2 cellular contexts compared by ENCODE assay signal in the genomic region with DNA sequence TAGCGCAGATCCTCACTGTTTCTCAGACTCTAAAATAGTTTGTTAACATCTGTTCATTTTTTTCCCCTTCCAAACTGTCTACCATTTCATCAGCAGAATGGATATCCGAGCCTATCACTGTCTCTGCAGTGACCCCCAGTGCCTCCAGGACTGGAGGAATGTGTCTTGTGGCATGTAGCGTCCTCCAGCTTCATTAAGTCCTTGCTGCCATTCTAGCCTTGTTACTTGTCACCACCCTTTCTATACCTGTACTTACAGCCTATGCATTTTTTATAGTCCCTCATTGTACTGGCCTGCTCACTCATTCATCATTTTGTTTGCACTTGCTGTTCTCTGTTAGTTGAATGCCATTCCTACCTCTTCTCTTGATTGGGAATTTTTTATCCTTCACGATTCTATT.
TF ChIP-seq lines count a peak whose summit lies in the region.

No MANE protein-coding gene starts in this region.

TF ChIP-seq in IMR-90, 13 proteins besides CTCF, POLR2A, EP300 and RAD21 (continued from another document):
- TF ChIP-seq, protein P1, sequence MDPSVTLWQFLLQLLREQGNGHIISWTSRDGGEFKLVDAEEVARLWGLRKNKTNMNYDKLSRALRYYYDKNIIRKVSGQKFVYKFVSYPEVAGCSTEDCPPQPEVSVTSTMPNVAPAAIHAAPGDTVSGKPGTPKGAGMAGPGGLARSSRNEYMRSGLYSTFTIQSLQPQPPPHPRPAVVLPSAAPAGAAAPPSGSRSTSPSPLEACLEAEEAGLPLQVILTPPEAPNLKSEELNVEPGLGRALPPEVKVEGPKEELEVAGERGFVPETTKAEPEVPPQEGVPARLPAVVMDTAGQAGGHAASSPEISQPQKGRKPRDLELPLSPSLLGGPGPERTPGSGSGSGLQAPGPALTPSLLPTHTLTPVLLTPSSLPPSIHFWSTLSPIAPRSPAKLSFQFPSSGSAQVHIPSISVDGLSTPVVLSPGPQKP (IDR thresholded peaks at IDR 0.05; ENCODE audit: borderline replicate concordance, low read depth, low read length), result no peak
- TF ChIP-seq BHLHE40 (IDR thresholded peaks at IDR 0.05; ENCODE audit: low read depth, low read length), result no peak
- no peak for TF ChIP-seq RCOR1 (IDR thresholded peaks at IDR 0.05; ENCODE audit: insufficient replicate concordance, low read length)
- no peak for TF ChIP-seq MAZ (IDR thresholded peaks at IDR 0.05; ENCODE audit: borderline replicate concordance, low read depth, low read length)
- no peak for TF ChIP-seq MAFK (IDR thresholded peaks at IDR 0.05; ENCODE audit: low read depth, low read length)
- no peak for TF ChIP-seq FOS (IDR thresholded peaks at IDR 0.05; ENCODE audit: low read depth, low read length)

TF ChIP-seq in SK-N-SH, 30 proteins besides CTCF, POLR2A, EP300 and RAD21 (continued from another document):
- TF ChIP-seq, protein P2, sequence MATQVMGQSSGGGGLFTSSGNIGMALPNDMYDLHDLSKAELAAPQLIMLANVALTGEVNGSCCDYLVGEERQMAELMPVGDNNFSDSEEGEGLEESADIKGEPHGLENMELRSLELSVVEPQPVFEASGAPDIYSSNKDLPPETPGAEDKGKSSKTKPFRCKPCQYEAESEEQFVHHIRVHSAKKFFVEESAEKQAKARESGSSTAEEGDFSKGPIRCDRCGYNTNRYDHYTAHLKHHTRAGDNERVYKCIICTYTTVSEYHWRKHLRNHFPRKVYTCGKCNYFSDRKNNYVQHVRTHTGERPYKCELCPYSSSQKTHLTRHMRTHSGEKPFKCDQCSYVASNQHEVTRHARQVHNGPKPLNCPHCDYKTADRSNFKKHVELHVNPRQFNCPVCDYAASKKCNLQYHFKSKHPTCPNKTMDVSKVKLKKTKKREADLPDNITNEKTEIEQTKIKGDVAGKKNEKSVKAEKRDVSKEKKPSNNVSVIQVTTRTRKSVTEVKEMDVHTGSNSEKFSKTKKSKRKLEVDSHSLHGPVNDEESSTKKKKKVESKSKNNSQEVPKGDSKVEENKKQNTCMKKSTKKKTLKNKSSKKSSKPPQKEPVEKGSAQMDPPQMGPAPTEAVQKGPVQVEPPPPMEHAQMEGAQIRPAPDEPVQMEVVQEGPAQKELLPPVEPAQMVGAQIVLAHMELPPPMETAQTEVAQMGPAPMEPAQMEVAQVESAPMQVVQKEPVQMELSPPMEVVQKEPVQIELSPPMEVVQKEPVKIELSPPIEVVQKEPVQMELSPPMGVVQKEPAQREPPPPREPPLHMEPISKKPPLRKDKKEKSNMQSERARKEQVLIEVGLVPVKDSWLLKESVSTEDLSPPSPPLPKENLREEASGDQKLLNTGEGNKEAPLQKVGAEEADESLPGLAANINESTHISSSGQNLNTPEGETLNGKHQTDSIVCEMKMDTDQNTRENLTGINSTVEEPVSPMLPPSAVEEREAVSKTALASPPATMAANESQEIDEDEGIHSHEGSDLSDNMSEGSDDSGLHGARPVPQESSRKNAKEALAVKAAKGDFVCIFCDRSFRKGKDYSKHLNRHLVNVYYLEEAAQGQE (IDR thresholded peaks at IDR 0.05; ENCODE audit: low read depth, low read length), result no peak
- TF ChIP-seq, protein P3, sequence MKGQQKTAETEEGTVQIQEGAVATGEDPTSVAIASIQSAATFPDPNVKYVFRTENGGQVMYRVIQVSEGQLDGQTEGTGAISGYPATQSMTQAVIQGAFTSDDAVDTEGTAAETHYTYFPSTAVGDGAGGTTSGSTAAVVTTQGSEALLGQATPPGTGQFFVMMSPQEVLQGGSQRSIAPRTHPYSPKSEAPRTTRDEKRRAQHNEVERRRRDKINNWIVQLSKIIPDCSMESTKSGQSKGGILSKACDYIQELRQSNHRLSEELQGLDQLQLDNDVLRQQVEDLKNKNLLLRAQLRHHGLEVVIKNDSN (IDR thresholded peaks at IDR 0.05; ENCODE audit: borderline replicate concordance, low read depth), result no peak
